8 cellular contexts compared by ENCODE assay signal in the genomic region with DNA sequence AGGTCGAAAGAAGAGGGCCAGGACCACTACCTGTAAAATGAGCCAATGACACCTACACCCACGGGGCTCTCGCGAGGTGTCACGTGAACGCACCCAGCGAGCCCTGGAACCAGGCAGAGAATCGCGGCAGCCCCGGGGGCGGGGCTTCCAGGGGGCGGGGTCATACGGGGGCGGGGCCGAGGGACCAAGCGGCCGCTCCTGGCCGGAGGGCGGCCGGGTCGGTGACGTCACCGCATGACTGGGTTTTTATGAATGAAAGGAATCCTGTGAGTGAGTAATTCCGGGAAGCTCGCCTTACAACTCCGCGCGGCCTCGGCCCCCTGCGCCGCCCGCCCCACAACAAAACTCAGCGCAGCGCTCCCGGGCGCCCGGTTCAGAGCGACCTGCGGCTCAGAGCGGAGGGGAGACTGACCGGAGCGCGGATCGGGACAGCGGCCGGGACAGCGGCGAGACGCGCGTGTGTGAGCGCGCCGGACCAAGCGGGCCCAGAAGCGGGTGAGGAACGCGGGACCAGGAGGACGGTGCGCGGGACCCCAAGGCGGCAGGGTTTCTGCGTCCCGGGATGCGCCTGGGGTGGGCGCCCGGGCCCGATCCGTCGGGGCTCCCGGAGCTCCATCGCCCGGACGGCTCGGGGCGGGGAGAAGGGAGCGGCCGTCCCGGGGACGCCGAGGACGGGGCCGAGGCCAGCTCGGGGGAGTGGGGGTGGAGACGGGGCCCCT. TPM values are rescaled to one million over a fixed set of nuclear protein-coding genes. Genes with fewer than 3 reads are reported as not detected.
A peak's percentile ranks its signal among the peaks of the same experiment; 100 is the strongest.
DNase-seq lines count a peak whose midpoint lies in the region; ATAC-seq, FAIRE-seq and TF ChIP-seq lines count a peak whose summit lies in the region.

A gene (plus strand): TSS at position 277 of the 719 bp plus-strand sequence. CDS start 11,860 bp downstream, outside the sequence.

- no peaks in the 10 kb centered on the region for H3K27me3 ChIP-seq in spleen (replicated peaks in 1 of 7)

- H3K9me3 ChIP-seq in spleen, result no peaks in the 10 kb centered on the region

- intact Hi-C loops in spleen (cut with DNase I; ENCODE audit: low total_unique reads), result no loop called here

- H3K4me1 ChIP-seq in spleen, result peaks cover 8 to 60% (median 37%) of the 10 kb centered on the region in 6 donors

- WGBS in spleen, 5 donors, result 0 to 2% (median 1%) methylated on average over 8 to 85 of the region's 85 CpGs

- peak; percentile 60 for ATAC-seq in GM18511 (IDR thresholded peaks at IDR 0.05; ENCODE audit: unreplicated experiment)
- peak; percentile 47 for ATAC-seq in HG03064 (IDR thresholded peaks at IDR 0.05; ENCODE audit: low read depth, unreplicated experiment)
- ATAC-seq in activated CD4-positive, CD25-positive, alpha-beta regulatory T cell treated with anti-CD3 and anti-CD28 coated beads, Interleukin-2, amount 50 U/mL, for 24 hours, result peak; percentile 67 to 73

- DNase-seq in NCI-H345 (lab: John Stamatoyannopoulos, UW) (peak; percentile 88), spleen (peak; percentile 97)
- peak; percentile 77 for DNase-seq in central memory CD4-positive, alpha-beta T cell

- H3K36me3 ChIP-seq in spleen, result no peaks in the 10 kb centered on the region

- H3K4me3 ChIP-seq in spleen, result peak within 1 kb of the TSS; percentile 66 to 84 (median 70)

- H3K27ac ChIP-seq in 22Rv1 (peak within 1 kb of the TSS; percentile 95), spleen (peak within 1 kb of the TSS; percentile 69 to 96 (median 94))

- peak in 2 of 3 donors; percentile 51 to 62 for TF ChIP-seq POLR2A in spleen (IDR thresholded peaks at IDR 0.05)

- TF ChIP-seq CTCF in 22Rv1 (IDR thresholded peaks at IDR 0.05) (no peak), spleen (IDR thresholded peaks at IDR 0.05 in 8 of 11, conservative IDR thresholded peaks at IDR 0.05 in 3 of 11) (peak in 2 of 11 experiments; percentile 3 to 15)

- peak; percentile 24 for FAIRE-seq in islet of Langerhans (lab: Jason Lieb, UNC)

RNA-seq across cellular contexts. Expression of the gene that starts here (rescaled TPM):
- 10 to 100 TPM in 3 of 7 donors, 1 to 10 TPM in 4; 6.7 to 32.4 (median 9.0) TPM for total RNA-seq in spleen
- polyA plus RNA-seq in spleen, result 10 to 100 TPM in 1 of 3 donors, 1 to 10 TPM in 2; 2.1 to 11.5 (median 3.7) TPM

Comparison
In these comparisons a context has a peak if more than half of its experiments do, and no peak if none do; other contexts are left out.
1. Peak in every context shown above with its lines: DNase-seq, ATAC-seq, H3K4me3 ChIP-seq and H3K27ac ChIP-seq.